In genomic region chr10:132064771-132065437, GRCh38 we compare ENCODE assay signal across 9 cellular contexts. TPM values are rescaled to one million over a fixed set of nuclear protein-coding genes. Genes with fewer than 3 reads are reported as not detected.
DNase-seq lines count a peak whose midpoint lies in the region; ATAC-seq, FAIRE-seq and TF ChIP-seq lines count a peak whose summit lies in the region.
"Had no signal": no experiment of that assay in that cellular context is flagged by ENCODE, and none has a peak within 500 bp of the region (broad histone marks: within the 10 kb centered on the region; RNA-seq: fewer than 3 reads in every experiment).

No MANE protein-coding gene starts in this region.

- dilution Hi-C loops in keratinocyte (cut with MboI; ENCODE audit: extremely low pct_ligation_motif_present, low sequenced_read_pairs), result no loop called here

- H3K79me2 ChIP-seq in GM23338 (replicated peaks; ENCODE audit: insufficient read depth) (no peaks in the 10 kb centered on the region), keratinocyte (ENCODE audit: control insufficient read depth, insufficient read depth, low read length) (no peaks in the 10 kb centered on the region)

- H3K4me1 ChIP-seq in GM23338 (ENCODE audit: insufficient read depth) (peaks cover 11% of the 10 kb centered on the region), keratinocyte (ENCODE audit: control insufficient read depth, extremely low read depth, insufficient read depth, low read length) (peaks cover 8% of the 10 kb centered on the region), skeletal muscle tissue (ENCODE audit: control insufficient read depth in 3 of 3, insufficient read depth in 3 of 3, low read length in 3 of 3) (peaks cover 25 to 39% (median 31%) of the 10 kb centered on the region in 3 donors)

- no peak overlapping the region for H3K4me3 ChIP-seq in GM23338
- no peak overlapping the region for H3K4me3 ChIP-seq in keratinocyte (ENCODE audit: control insufficient read depth in 2 of 3, extremely low read depth in 1 of 3, insufficient read depth in 2 of 3, low read depth in 1 of 3, low read length in 3 of 3)
- peak overlapping the region; percentile 82 to 87 (median 83) for H3K4me3 ChIP-seq in skeletal muscle tissue (ENCODE audit: low read length in 3 of 3)

- H3K9ac ChIP-seq in keratinocyte (ENCODE audit: control insufficient read depth, extremely low read depth, insufficient read depth, low read length) (no peak overlapping the region), skeletal muscle tissue (ENCODE audit: low read depth in 1 of 3, low read length in 3 of 3) (peak overlapping the region; percentile 58 to 85 (median 80))

- H2AFZ ChIP-seq in GM23338 (peak overlapping the region; percentile 96), keratinocyte (ENCODE audit: control insufficient read depth, low read length) (peak overlapping the region; percentile 76)

- no peak for DNase-seq in GM23338 (ENCODE audit: low spot score)
- DNase-seq in keratinocyte (ENCODE audit: low read depth, low spot score), result no peak
- DNase-seq in NCI-H128 (lab: John Stamatoyannopoulos, UW; ENCODE audit: unreplicated experiment), result no peak
- DNase-seq: stimulated activated CD4-positive, alpha-beta T cell treated with anti-CD3 and anti-CD28 coated beads, Interleukin-15, amount 100 ng/mL, for 24 hours had no signal

- peaks cover 2% of the 10 kb centered on the region for H3K9me3 ChIP-seq in keratinocyte (ENCODE audit: control insufficient read depth, low read depth, low read length)
- H3K9me3 ChIP-seq in skeletal muscle tissue (ENCODE audit: control insufficient read depth in 3 of 3, low read length in 3 of 3), result no peaks in the 10 kb centered on the region

- TF ChIP-seq CTCF in GM23338 (conservative IDR thresholded peaks at IDR 0.05; ENCODE audit: low read depth in 2 of 2) (no peak), brain (conservative IDR thresholded peaks at IDR 0.05) (no peak), keratinocyte (optimal IDR thresholded peaks at IDR 0.05 in 1 of 3, IDR thresholded peaks at IDR 0.05 in 1 of 3, conservative IDR thresholded peaks at IDR 0.05 in 1 of 3; ENCODE audit: extremely low read depth in 1 of 3, insufficient read depth in 2 of 3, low read length in 3 of 3) (no peak)

- H3K4me2 ChIP-seq in GM23338 (peak overlapping the region; percentile 73), keratinocyte (ENCODE audit: control insufficient read depth, extremely low read depth, insufficient read depth, low read depth, low read length) (peak overlapping the region; percentile 92)

- H3K36me3 ChIP-seq in GM23338 (ENCODE audit: insufficient read depth) (no peaks in the 10 kb centered on the region), keratinocyte (ENCODE audit: control insufficient read depth in 2 of 2, extremely low read depth in 1 of 2, insufficient read depth in 2 of 2, low read length in 2 of 2) (no peaks in the 10 kb centered on the region), skeletal muscle tissue (ENCODE audit: control insufficient read depth in 3 of 3, insufficient read depth in 3 of 3, low read length in 3 of 3) (no peaks in the 10 kb centered on the region)

- H3K36me3 Mint-ChIP-seq in GM23338 (ENCODE audit: low read depth) (peaks cover 3% of the 10 kb centered on the region; the same call in 1 of the 3 replicates), brain (no peaks in the 10 kb centered on the region)

- H3K27me3 Mint-ChIP-seq in GM23338 (ENCODE audit: insufficient read depth, low read depth, poor library complexity) (peaks cover 9% of the 10 kb centered on the region), brain (peaks cover 8% of the 10 kb centered on the region)

- H3K4me1 Mint-ChIP-seq in GM23338 (peaks cover 31% of the 10 kb centered on the region), brain (peaks cover 57% of the 10 kb centered on the region)

- H3F3A ChIP-seq in GM23338 (replicated peaks; ENCODE audit: low read depth), result peaks cover 4% of the 10 kb centered on the region; the same call in 1 of the 2 replicates

- peak overlapping the region; percentile 61 for H3K4me3 Mint-ChIP-seq in GM23338
- peak overlapping the region in 4 of 5 experiments; percentile 22 to 83 (median 46) for H3K4me3 Mint-ChIP-seq in brain

- FAIRE-seq in keratinocyte (lab: Jason Lieb, UNC), result no peak

- H3K9me2 ChIP-seq in GM23338 (ENCODE audit: insufficient read depth), result no peaks in the 10 kb centered on the region

- H4K20me1 ChIP-seq in GM23338 (replicated peaks; ENCODE audit: insufficient read depth) (no peaks in the 10 kb centered on the region), keratinocyte (ENCODE audit: control insufficient read depth, extremely low read depth, insufficient read depth, low read length) (no peaks in the 10 kb centered on the region)

- H3K27ac Mint-ChIP-seq in GM23338, result no peak overlapping the region; the same call in 1 of the 2 replicates
- H3K27ac Mint-ChIP-seq in brain, result peak overlapping the region in 2 of 5 experiments; percentile 61 to 97

- ATAC-seq in GM23338 (peak; percentile 19), HG03097 (IDR thresholded peaks at IDR 0.05; ENCODE audit: low FRiP score, unreplicated experiment) (no peak), GM21423 (IDR thresholded peaks at IDR 0.05; ENCODE audit: unreplicated experiment) (no peak), HG03039 (IDR thresholded peaks at IDR 0.05; ENCODE audit: unreplicated experiment) (no peak)

- H3K27ac ChIP-seq in GM23338 (ENCODE audit: low read depth) (no peak overlapping the region), keratinocyte (ENCODE audit: control insufficient read depth, insufficient read depth, low read length) (no peak overlapping the region), skeletal muscle tissue (ENCODE audit: low read depth, low read length) (peak overlapping the region; percentile 44)

- H3K27me3 ChIP-seq in GM23338 (ENCODE audit: insufficient read depth) (no peaks in the 10 kb centered on the region), keratinocyte (ENCODE audit: control insufficient read depth, extremely low read depth, insufficient read depth, low read length) (peaks cover 5% of the 10 kb centered on the region), skeletal muscle tissue (ENCODE audit: control insufficient read depth in 3 of 3, insufficient read depth in 3 of 3, low read length in 3 of 3) (peaks cover 0 to 5% (median 0%) of the 10 kb centered on the region in 3 donors)

- H3K9me1 ChIP-seq in keratinocyte (ENCODE audit: control insufficient read depth, extremely low read depth, insufficient read depth, low read length), result no peaks in the 10 kb centered on the region

- H3K9me3 Mint-ChIP-seq in GM23338 (no peaks in the 10 kb centered on the region; the same call in 2 of the 3 replicates), brain (peaks cover 0 to 3% (median 0%) of the 10 kb centered on the region in 5 experiments)

TF ChIP-seq in GM23338, 12 proteins besides CTCF, POLR2A, EP300 and RAD21 (continues in another document):
- TF ChIP-seq ZNF331 (CRISPR knock-in tag; IDR thresholded peaks at IDR 0.05; ENCODE audit: low read depth), result no peak
- no peak for TF ChIP-seq POLR2AphosphoS5 (IDR thresholded peaks at IDR 0.05; ENCODE audit: low read depth)
- no peak for TF ChIP-seq NANOG (IDR thresholded peaks at IDR 0.05; ENCODE audit: borderline replicate concordance)
- no peak for TF ChIP-seq EZH2 (IDR thresholded peaks at IDR 0.05; ENCODE audit: low read depth, unreplicated experiment)
- TF ChIP-seq REST (IDR thresholded peaks at IDR 0.05; ENCODE audit: unreplicated experiment), result no peak
- TF ChIP-seq EZH2phosphoT487 (IDR thresholded peaks at IDR 0.05; ENCODE audit: unreplicated experiment), result no peak
- no peak for TF ChIP-seq CREB1 (CRISPR knock-in tag; IDR thresholded peaks at IDR 0.05; ENCODE audit: low read depth)
- TF ChIP-seq JUNB (IDR thresholded peaks at IDR 0.05; ENCODE audit: unreplicated experiment), result no peak
- TF ChIP-seq ZNF114 (CRISPR knock-in tag; IDR thresholded peaks at IDR 0.05), result no peak
- no peak for TF ChIP-seq STAT1 (IDR thresholded peaks at IDR 0.05; ENCODE audit: unreplicated experiment)

RNA-seq across cellular contexts. Expression of gene JAKMIP3, which starts 0.8 kb away (rescaled TPM):
- total RNA-seq in GM23338 (2014; rRNA removed; shearing (Covaris generic)), result 0.47 and 1.2 TPM in 2 replicates
- polyA plus RNA-seq in GM23338 (2016; fragmentation: Nextera tagmentation; extraction: Ambion mirVana) (0.70 and 0.87 TPM in 2 replicates), brain (ENCODE audit: insufficient read depth, low read depth, low replicate concordance) (1.0 TPM), keratinocyte (0.02 to 0.06 TPM (median 0.05 TPM) in 3 replicates)
- polyA plus RNA-seq in keratinocyte (2011; ENCODE audit: low read depth), result 0.09 TPM
- polyA plus RNA-seq in keratinocyte (2011; cell fraction: cytosol; rRNA removed), result 0.03 and 0.06 TPM in 2 replicates
- polyA plus RNA-seq in keratinocyte (2011; cell fraction: nucleus; rRNA removed), result 0.46 and 0.56 TPM in 2 replicates
- 0.03 TPM in 1 of 2 replicates, not detected in the other for polyA plus RNA-seq in keratinocyte (2012; ENCODE audit: low replicate concordance)
- 0.10 TPM in 1 of 3 replicates, not detected in the others for polyA minus RNA-seq in keratinocyte
- not detected for polyA minus RNA-seq in keratinocyte (2011; cell fraction: cytosol; rRNA and poly(A)+ RNA removed)
- 0.16 TPM in 1 of 2 replicates, not detected in the other for polyA minus RNA-seq in keratinocyte (2011; cell fraction: nucleus; rRNA and poly(A)+ RNA removed)
- total RNA-seq in skeletal muscle tissue, result under 0.01 TPM

Comparison
In these comparisons a context has a peak if more than half of its experiments do, and no peak if none do; other contexts are left out.
1. H3K4me3 ChIP-seq: peak in skeletal muscle tissue (3 of 3); none in GM23338 (single experiment) and keratinocyte (0 of 3).